15 cellular contexts compared by ENCODE assay signal in genomic region chr17:67125924-67126323, GRCh38.
"Had no signal": no experiment of that assay in that cellular context is flagged by ENCODE, and none has a peak within 500 bp of the region (broad histone marks: within the 10 kb centered on the region; RNA-seq: fewer than 3 reads in every experiment).

No MANE protein-coding gene starts in this region.

- H3K9me3 ChIP-seq: ascending aorta, esophagus muscularis mucosa, psoas muscle, right lobe of liver, stomach, thoracic aorta had no signal

- H3K4me3 Mint-ChIP-seq: activated CD4-positive, alpha-beta T cell treated with anti-CD3 and anti-CD28 coated beads, Interleukin-2, amount 10 ng/mL, durations not matched to agents 24 days and 14 days; activated CD8-positive, alpha-beta T cell treated with anti-CD3 and anti-CD28 coated beads, Interleukin-2, amount 10 ng/mL, durations not matched to agents 7 days and 5 days; nephron progenitor cell; T-helper 1 cell treated with Interleukin-12 subunit alpha and Interleukin-12 subunit beta and Interleukin-4 antibody, amounts not matched to agents 30 μg/mL and 1 μg/mL, for 36 hours had no signal

- H3K4me3 ChIP-seq: ascending aorta, esophagus muscularis mucosa, psoas muscle, right lobe of liver, stomach, thoracic aorta had no signal

- H3K27ac ChIP-seq: ascending aorta, esophagus muscularis mucosa, psoas muscle, right lobe of liver, thoracic aorta had no signal

- H3K4me1 ChIP-seq: ascending aorta had no signal

- ATAC-seq: activated CD8-positive, alpha-beta T cell treated with anti-CD3 and anti-CD28 coated beads, Interleukin-2, amount 10 ng/mL, durations not matched to agents 7 days and 5 days; psoas muscle had no signal

- H3K27me3 Mint-ChIP-seq: activated CD4-positive, alpha-beta T cell treated with anti-CD3 and anti-CD28 coated beads, Interleukin-2, amount 10 ng/mL, durations not matched to agents 24 days and 14 days had no signal

- DNase-seq: activated CD4-positive, alpha-beta T cell treated with anti-CD3 and anti-CD28 coated beads, Interleukin-2, amount 10 ng/mL, durations not matched to agents 24 days and 14 days; activated CD8-positive, alpha-beta memory T cell treated with anti-CD3 and anti-CD28 coated beads, Interleukin-2, amount 50 U/mL, for 4 hours; activated CD8-positive, alpha-beta T cell treated with anti-CD3 and anti-CD28 coated beads, Interleukin-2, amount 10 ng/mL, durations not matched to agents 7 days and 5 days; activated gamma-delta T cell treated with Interleukin-2 at 50 U/mL for 16 hours; hypothalamus; nephron progenitor cell; psoas muscle; stimulated activated CD4-positive, alpha-beta T cell treated with anti-CD3 and anti-CD28 coated beads, Interleukin-2, amount 100 ng/mL, for 24 hours; stomach had no signal

- H3K27ac Mint-ChIP-seq: activated CD4-positive, alpha-beta T cell treated with anti-CD3 and anti-CD28 coated beads, Interleukin-2, amount 10 ng/mL, durations not matched to agents 24 days and 14 days; activated CD8-positive, alpha-beta T cell treated with anti-CD3 and anti-CD28 coated beads, Interleukin-2, amount 10 ng/mL, durations not matched to agents 7 days and 5 days had no signal

- H3K27me3 ChIP-seq: ascending aorta, esophagus muscularis mucosa, right lobe of liver, stomach had no signal

- H3K9me3 Mint-ChIP-seq: activated CD4-positive, alpha-beta T cell treated with anti-CD3 and anti-CD28 coated beads, Interleukin-2, amount 10 ng/mL, durations not matched to agents 24 days and 14 days; nephron progenitor cell; T-helper 1 cell treated with Interleukin-12 subunit alpha and Interleukin-12 subunit beta and Interleukin-4 antibody, amounts not matched to agents 30 μg/mL and 1 μg/mL, for 36 hours had no signal

- FAIRE-seq: colon had no signal
